25 cellular contexts compared by ENCODE assay signal in genomic region chr6:22368794-22369193, GRCh38.
"Had no signal": no experiment of that assay in that cellular context is flagged by ENCODE, and none has a peak within 500 bp of the region (broad histone marks: within the 10 kb centered on the region; RNA-seq: fewer than 3 reads in every experiment).

No MANE protein-coding gene starts in this region.

- FAIRE-seq: small intestine had no signal

- ATAC-seq: body of pancreas; effector memory CD8-positive, alpha-beta T cell; foreskin keratinocyte; sciatic nerve; stimulated activated memory B cell treated with anti-CD40 and anti-IgM and Interleukin-4, amounts not matched to agents 10 μg/mL and 1 μg/mL and 100 μg/mL, for 72 hours; T-helper 17 cell had no signal

- H3K9me3 ChIP-seq: body of pancreas, esophagus muscularis mucosa, stomach, suprapubic skin, tibial nerve, vagina had no signal

- H3K4me3 ChIP-seq: body of pancreas, esophagus muscularis mucosa, left ventricle myocardium inferior, stomach, suprapubic skin, tibial nerve, vagina had no signal

- H3K36me3 ChIP-seq: esophagus muscularis mucosa, left ventricle myocardium inferior, stomach, suprapubic skin, tibial nerve, vagina had no signal

- H3K4me1 ChIP-seq: body of pancreas, stomach had no signal

- DNase-seq: activated B cell treated with CpG ODN at 0.5 μM for 24 hours; activated CD4-positive, alpha-beta T cell treated with anti-CD3 and anti-CD28 coated beads for 4 hours; activated CD4-positive, alpha-beta T cell treated with anti-CD3 and anti-CD28 coated beads, Interleukin-2, amount 50 U/mL, for 48 hours; activated CD8-positive, alpha-beta memory T cell treated with anti-CD3 and anti-CD28 coated beads, Interleukin-2, amount 50 U/mL, for 48 hours; activated naive CD4-positive, alpha-beta T cell treated with Interleukin-2 at 50 U/mL for 16 hours; activated naive CD8-positive, alpha-beta T cell treated with anti-CD3 and anti-CD28 coated beads for 36 hours; activated T-cell treated with anti-CD3 and anti-CD28 coated beads, Interleukin-2, amount 50 U/mL, for 48 hours; amygdala; body of pancreas; effector memory CD8-positive, alpha-beta T cell; foreskin keratinocyte; left ventricle myocardium inferior; nephron progenitor cell; nucleus accumbens; small intestine; stimulated activated CD4-positive, alpha-beta T cell treated with anti-CD3 and anti-CD28 coated beads, Interleukin-2, amount 100 ng/mL, for 24 hours; stomach; SW 1271; T-helper 17 cell had no signal

- H3K27me3 ChIP-seq: body of pancreas, esophagus muscularis mucosa, foreskin keratinocyte, stomach, suprapubic skin, tibial nerve, vagina had no signal

- H3K27ac ChIP-seq: body of pancreas, esophagus muscularis mucosa, foreskin keratinocyte, left ventricle myocardium inferior, stomach, suprapubic skin, tibial nerve, vagina had no signal
